ENCODE assay signal across 8 cellular contexts in the genomic region with DNA sequence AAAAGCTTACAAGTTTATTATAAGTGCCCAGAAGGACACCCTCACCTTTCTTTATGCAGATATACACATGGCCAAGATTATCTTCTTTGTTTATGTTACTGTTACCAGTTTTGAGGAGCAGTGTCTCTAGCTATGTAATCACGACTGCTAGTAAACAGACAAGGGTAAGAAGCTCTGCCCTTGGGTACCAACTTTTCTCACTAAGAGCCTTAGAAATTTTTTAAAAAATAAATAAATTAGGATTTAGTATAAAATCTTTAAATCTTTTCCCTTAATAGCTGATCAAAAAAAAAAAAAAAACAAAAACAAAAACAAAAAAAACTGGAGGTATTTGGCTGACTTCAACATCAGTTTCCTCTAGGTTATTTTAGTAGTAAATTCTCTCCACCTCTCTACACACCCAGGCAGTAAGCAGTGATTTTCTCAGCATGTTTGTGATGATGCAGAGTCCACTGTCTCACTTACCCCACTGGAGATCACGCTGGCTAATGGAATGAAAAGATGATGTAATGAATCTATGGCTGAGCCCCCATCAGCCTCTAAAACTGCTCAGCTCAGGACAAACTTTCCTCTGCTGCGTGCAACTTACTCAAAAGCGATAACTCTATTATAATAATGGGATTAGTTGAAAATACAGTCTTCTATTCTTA.
DNase-seq lines count a peak whose midpoint lies in the region; FAIRE-seq and TF ChIP-seq lines count a peak whose summit lies in the region.

No MANE protein-coding gene starts in this region.

- H3K9ac ChIP-seq in kidney (ENCODE audit: low read length in 2 of 2) = no peak overlapping the region

- intact Hi-C loops in kidney (cut with DNase I) (no loop called here), MCF 10A (cut with micrococcal nuclease) (no loop called here)

- H3K27me3 Mint-ChIP-seq in activated T-cell treated with anti-CD3 and anti-CD28 coated beads, Interleukin-2, amount 50 U/mL, for 24 hours = no peaks in the 10 kb centered on the region
- no peaks in the 10 kb centered on the region for H3K27me3 Mint-ChIP-seq in brain
- H3K27me3 Mint-ChIP-seq in MCF 10A (ENCODE audit: insufficient read depth, unreplicated experiment) = no peaks in the 10 kb centered on the region

- no peaks in the 10 kb centered on the region for H3K36me3 ChIP-seq in kidney (ENCODE audit: control insufficient read depth in 1 of 2, insufficient read depth in 2 of 2, low read length in 2 of 2)
- no peaks in the 10 kb centered on the region for H3K36me3 ChIP-seq in tibial nerve

- 37 to 46% methylated on average over 4 of the region's 4 CpGs for WGBS in tibial nerve, 2 donors

- no peak for TF ChIP-seq CTCF in brain (conservative IDR thresholded peaks at IDR 0.05)
- no peak for TF ChIP-seq CTCF in kidney (IDR thresholded peaks at IDR 0.05; ENCODE audit: borderline replicate concordance, extremely low read depth, insufficient read depth)
- TF ChIP-seq CTCF in tibial nerve (IDR thresholded peaks at IDR 0.05) = no peak
- TF ChIP-seq CTCF in MCF 10A (IDR thresholded peaks at IDR 0.05; ENCODE audit: unreplicated experiment) = no peak

- no peaks in the 10 kb centered on the region for H3K27me3 ChIP-seq in tibial nerve

- POLR2A ChIA-PET in MCF 10A (lab: Yijun Ruan, JAX) = interaction anchor here (0.6 to 3.5 kb wide), 4 partner anchors 11 to 15 kb away, joined by 3 to 9 read pairs (median 6); no protein-coding TSS in a partner anchor

- H3K4me1 Mint-ChIP-seq in activated T-cell treated with anti-CD3 and anti-CD28 coated beads, Interleukin-2, amount 50 U/mL, for 24 hours (ENCODE audit: low read depth) = peaks cover 47% of the 10 kb centered on the region
- H3K4me1 Mint-ChIP-seq in brain (peaks cover 51% of the 10 kb centered on the region), MCF 10A (ENCODE audit: insufficient read depth, unreplicated experiment) (peaks cover 7% of the 10 kb centered on the region)

- H3K4me1 ChIP-seq in kidney (ENCODE audit: control insufficient read depth in 1 of 2, insufficient read depth in 1 of 2, low read depth in 1 of 2, low read length in 2 of 2) = peaks cover 0 to 5% of the 10 kb centered on the region in 2 donors
- peaks cover 0 to 51% (median 9%) of the 10 kb centered on the region in 4 donors for H3K4me1 ChIP-seq in tibial nerve

- CTCF ChIA-PET in MCF 10A (lab: Yijun Ruan, JAX) = interaction anchor here (0.6 to 1.0 kb wide), 2 partner anchors 9 to 124 kb away, joined by 3 to 4 read pairs; no protein-coding TSS in a partner anchor

- H3K9me3 ChIP-seq in kidney (ENCODE audit: control insufficient read depth in 1 of 2, low read length in 2 of 2) (no peaks in the 10 kb centered on the region), tibial nerve (no peaks in the 10 kb centered on the region)

- H3K27ac ChIP-seq in kidney (ENCODE audit: low read depth in 2 of 2, low read length in 2 of 2) (no peak overlapping the region), tibial nerve (peak overlapping the region in 3 of 4 donors; percentile 55 to 77 (median 74))

- H3K4me3 ChIP-seq in kidney (ENCODE audit: low read length in 2 of 2) = no peak overlapping the region
- peak overlapping the region in 1 of 4 donors; percentile 5 for H3K4me3 ChIP-seq in tibial nerve

- peak; percentile 60 for FAIRE-seq in kidney (lab: Jason Lieb, UNC)

- peak overlapping the region; percentile 33 for H3K4me3 Mint-ChIP-seq in activated T-cell treated with anti-CD3 and anti-CD28 coated beads, Interleukin-2, amount 50 U/mL, for 24 hours
- H3K4me3 Mint-ChIP-seq in brain = peak overlapping the region; percentile 30 to 78 (median 75)
- no peak overlapping the region for H3K4me3 Mint-ChIP-seq in MCF 10A (ENCODE audit: unreplicated experiment)

- H3K27ac Mint-ChIP-seq in activated T-cell treated with anti-CD3 and anti-CD28 coated beads, Interleukin-2, amount 50 U/mL, for 24 hours = peak overlapping the region; percentile 53
- peak overlapping the region; percentile 21 to 80 (median 64) for H3K27ac Mint-ChIP-seq in brain
- no peak overlapping the region for H3K27ac Mint-ChIP-seq in MCF 10A (ENCODE audit: low read depth, unreplicated experiment)

- H3K9me3 Mint-ChIP-seq in activated T-cell treated with anti-CD3 and anti-CD28 coated beads, Interleukin-2, amount 50 U/mL, for 24 hours = no peaks in the 10 kb centered on the region
- H3K9me3 Mint-ChIP-seq in brain = no peaks in the 10 kb centered on the region
- no peaks in the 10 kb centered on the region for H3K9me3 Mint-ChIP-seq in MCF 10A (ENCODE audit: unreplicated experiment)

- TF ChIP-seq POLR2A in tibial nerve (IDR thresholded peaks at IDR 0.05) = no peak

- BruUV-seq in MCF 10A (replicated peaks; lab: Mats Ljungman, UMichigan) = no TSS peak

- DNase-seq in activated T-cell treated with anti-CD3 and anti-CD28 coated beads, Interleukin-2, amount 50 U/mL, for 24 hours = no peak
- no peak for DNase-seq in activated T-cell treated with anti-CD3 and anti-CD28 coated beads for 4 hours
- no peak for DNase-seq in kidney
- no peak for DNase-seq in tibial nerve (ENCODE audit: low spot score in 2 of 2)
- DNase-seq in stimulated activated CD8-positive, alpha-beta memory T cell treated with anti-CD3 and anti-CD28 coated beads, Interleukin-4, amount 100 ng/mL, for 48 hours = no peak
- no peak for DNase-seq in activated gamma-delta T cell (lab: John Stamatoyannopoulos, UW)
- no peak for DNase-seq in MCF 10A (ENCODE audit: unreplicated experiment)

- no peak for TF ChIP-seq EP300 in tibial nerve (IDR thresholded peaks at IDR 0.05)

- peaks cover 10% of the 10 kb centered on the region for H3K36me3 Mint-ChIP-seq in activated T-cell treated with anti-CD3 and anti-CD28 coated beads, Interleukin-2, amount 50 U/mL, for 24 hours (ENCODE audit: low read depth)
- no peaks in the 10 kb centered on the region for H3K36me3 Mint-ChIP-seq in brain
- H3K36me3 Mint-ChIP-seq in MCF 10A (ENCODE audit: insufficient read depth, unreplicated experiment) = no peaks in the 10 kb centered on the region

Comparison
In these comparisons a context has a peak if more than half of its experiments do, and no peak if none do; other contexts are left out.
1. H3K27ac ChIP-seq: peak in tibial nerve (3 of 4); none in kidney (0 of 2).